Comparison of ENCODE assay signal across 8 cellular contexts in genomic region chr2:205660521-205661124, GRCh38. TPM values are rescaled to one million over a fixed set of nuclear protein-coding genes. Genes with fewer than 3 reads are reported as not detected.
DNase-seq lines count a peak whose midpoint lies in the region; ATAC-seq and TF ChIP-seq lines count a peak whose summit lies in the region.

No MANE protein-coding gene starts in this region.

- H3K9me3 ChIP-seq in heart right ventricle, result peaks cover 0 to 6% (median 0%) of the 10 kb centered on the region in 11 donors
- H3K9me3 ChIP-seq in naive thymus-derived CD4-positive, alpha-beta T cell (ENCODE audit: control insufficient read depth in 2 of 3, low read length in 3 of 3), result no peaks in the 10 kb centered on the region
- H3K9me3 ChIP-seq in esophagus squamous epithelium, result no peaks in the 10 kb centered on the region

- no peak for TF ChIP-seq POLR2A in esophagus squamous epithelium (IDR thresholded peaks at IDR 0.05)

- H3K36me3 Mint-ChIP-seq in activated naive CD8-positive, alpha-beta T cell, result no peaks in the 10 kb centered on the region
- peaks cover 0 to 10% (median 0%) of the 10 kb centered on the region in 5 donors for H3K36me3 Mint-ChIP-seq in naive thymus-derived CD4-positive, alpha-beta T cell

- ATAC-seq in heart right ventricle, result peak in 7 of 8 donors; percentile 36 to 72 (median 62)
- ATAC-seq in naive thymus-derived CD4-positive, alpha-beta T cell, result peak; percentile 64

- H3K27ac ChIP-seq in heart right ventricle (peak overlapping the region in 2 of 10 donors; percentile 9 to 48), esophagus squamous epithelium (peak overlapping the region in 2 of 4 donors; percentile 0 to 24)
- no peak overlapping the region for H3K27ac ChIP-seq in naive thymus-derived CD4-positive, alpha-beta T cell (ENCODE audit: low read depth, low read length)

- H3K27me3 Mint-ChIP-seq in activated naive CD8-positive, alpha-beta T cell, result no peaks in the 10 kb centered on the region
- no peaks in the 10 kb centered on the region for H3K27me3 Mint-ChIP-seq in naive thymus-derived CD4-positive, alpha-beta T cell

- peaks cover 0 to 22% (median 3%) of the 10 kb centered on the region in 9 donors for H3K4me1 ChIP-seq in heart right ventricle
- H3K4me1 ChIP-seq in naive thymus-derived CD4-positive, alpha-beta T cell (ENCODE audit: control insufficient read depth in 2 of 2, insufficient read depth in 2 of 2, low read length in 2 of 2), result peaks cover 0 to 13% of the 10 kb centered on the region in 2 donors
- H3K4me1 ChIP-seq in esophagus squamous epithelium, result peaks cover 0 to 32% (median 20%) of the 10 kb centered on the region in 3 donors

- CTCF ChIA-PET in naive thymus-derived CD4-positive, alpha-beta T cell (lab: Charles Lee), result no interaction called here

- intact Hi-C loops in heart right ventricle (cut with DNase I) (no loop called here), cardiac septum (cut with DNase I) (no loop called here), esophagus squamous epithelium (cut with DNase I) (no loop called here)
- intact Hi-C loops in naive thymus-derived CD4-positive, alpha-beta T cell (cut with micrococcal nuclease), result no loop called here

- POLR2A ChIA-PET in naive thymus-derived CD4-positive, alpha-beta T cell (lab: Charles Lee), result interaction anchor here (0.9 kb wide), 1 partner anchor 9 kb away, joined by 4 read pairs; no protein-coding TSS in a partner anchor

- H3K27me3 ChIP-seq in heart right ventricle (peaks cover 0 to 3% (median 0%) of the 10 kb centered on the region in 7 donors), esophagus squamous epithelium (peaks cover 0 to 5% (median 0%) of the 10 kb centered on the region in 4 donors)
- H3K27me3 ChIP-seq in naive thymus-derived CD4-positive, alpha-beta T cell (ENCODE audit: control insufficient read depth in 2 of 2, insufficient read depth in 2 of 2, low read length in 2 of 2), result no peaks in the 10 kb centered on the region

- H3K9me3 Mint-ChIP-seq in activated naive CD8-positive, alpha-beta T cell (ENCODE audit: low read depth), result no peaks in the 10 kb centered on the region
- peaks cover 0 to 4% (median 0%) of the 10 kb centered on the region in 11 donors for H3K9me3 Mint-ChIP-seq in naive thymus-derived CD4-positive, alpha-beta T cell

- DNase-seq in heart right ventricle, result no peak
- DNase-seq in cardiac septum (ENCODE audit: low spot score), result no peak
- DNase-seq in HS-5 (ENCODE audit: low read depth), result peak; percentile 86
- DNase-seq in naive thymus-derived CD4-positive, alpha-beta T cell, result peak in 7 of 9 donors; percentile 12 to 50 (median 42)
- no peak for DNase-seq in esophagus squamous epithelium (lab: John Stamatoyannopoulos, UW)
- no peak for DNase-seq in activated CD4-positive, CD25-positive, alpha-beta regulatory T cell (lab: John Stamatoyannopoulos, UW)
- no peak for DNase-seq in putamen (ENCODE audit: low spot score)

- H3K4me3 Mint-ChIP-seq in activated naive CD8-positive, alpha-beta T cell, result peak overlapping the region; percentile 40
- peak overlapping the region; percentile 5 to 66 (median 50) for H3K4me3 Mint-ChIP-seq in naive thymus-derived CD4-positive, alpha-beta T cell

- H3K4me1 Mint-ChIP-seq in activated naive CD8-positive, alpha-beta T cell (ENCODE audit: low read depth), result peaks cover 22% of the 10 kb centered on the region
- peaks cover 10 to 40% (median 19%) of the 10 kb centered on the region in 7 donors for H3K4me1 Mint-ChIP-seq in naive thymus-derived CD4-positive, alpha-beta T cell

- WGBS in heart right ventricle, 2 donors, result 41 to 52% methylated on average over 8 of the region's 8 CpGs
- 29 to 31% methylated on average over 7 to 8 of the region's 8 CpGs for WGBS in esophagus squamous epithelium, 2 donors

- peak overlapping the region; percentile 66 for H3K27ac Mint-ChIP-seq in activated naive CD8-positive, alpha-beta T cell
- peak overlapping the region in 8 of 9 donors; percentile 3 to 70 (median 38) for H3K27ac Mint-ChIP-seq in naive thymus-derived CD4-positive, alpha-beta T cell

- H3K36me3 ChIP-seq in heart right ventricle (no peaks in the 10 kb centered on the region), esophagus squamous epithelium (no peaks in the 10 kb centered on the region)
- H3K36me3 ChIP-seq in naive thymus-derived CD4-positive, alpha-beta T cell (ENCODE audit: control insufficient read depth in 2 of 3, insufficient read depth in 3 of 3, low read length in 3 of 3), result no peaks in the 10 kb centered on the region

- TF ChIP-seq CTCF in heart right ventricle (IDR thresholded peaks at IDR 0.05) (no peak), esophagus squamous epithelium (IDR thresholded peaks at IDR 0.05) (no peak)

- H3K4me3 ChIP-seq in heart right ventricle, result no peak overlapping the region
- H3K4me3 ChIP-seq in naive thymus-derived CD4-positive, alpha-beta T cell (ENCODE audit: low read length), result no peak overlapping the region
- no peak overlapping the region for H3K4me3 ChIP-seq in esophagus squamous epithelium

RNA-seq across cellular contexts. Expression of gene NRP2, which starts 21.7 kb away (rescaled TPM):
- total RNA-seq in heart right ventricle (10 to 100 TPM in 5 of 10 donors, 1 to 10 TPM in 5; 4.7 to 29.4 (median 9.9) TPM), cardiac septum (11.7 TPM), esophagus squamous epithelium (10 to 100 TPM in 3 of 4 donors, 1 to 10 TPM in 1; 7.1 to 58.6 (median 21.4) TPM)
- polyA plus RNA-seq in heart right ventricle, result 1 to 10 TPM; 2.5 to 2.7 TPM
- total RNA-seq in naive thymus-derived CD4-positive, alpha-beta T cell, result 10 to 100 TPM in 1 of 5 experiments, 1 to 10 TPM in 3, under 1 TPM in 1; 0.50 to 23.7 (median 2.2) TPM
- under 1 TPM; 0.35 to 0.51 TPM for polyA plus RNA-seq in naive thymus-derived CD4-positive, alpha-beta T cell

Comparison
In these comparisons a context has a peak if more than half of its experiments do, and no peak if none do; other contexts are left out.
1. DNase-seq: peak in HS-5 (single experiment) and naive thymus-derived CD4-positive, alpha-beta T cell (7 of 9); none in heart right ventricle (0 of 2), cardiac septum (single experiment), esophagus squamous epithelium (single experiment), activated CD4-positive, CD25-positive, alpha-beta regulatory T cell (0 of 4) and putamen (single experiment).